Comparison of ENCODE assay signal across 2 cellular contexts in the genomic region with DNA sequence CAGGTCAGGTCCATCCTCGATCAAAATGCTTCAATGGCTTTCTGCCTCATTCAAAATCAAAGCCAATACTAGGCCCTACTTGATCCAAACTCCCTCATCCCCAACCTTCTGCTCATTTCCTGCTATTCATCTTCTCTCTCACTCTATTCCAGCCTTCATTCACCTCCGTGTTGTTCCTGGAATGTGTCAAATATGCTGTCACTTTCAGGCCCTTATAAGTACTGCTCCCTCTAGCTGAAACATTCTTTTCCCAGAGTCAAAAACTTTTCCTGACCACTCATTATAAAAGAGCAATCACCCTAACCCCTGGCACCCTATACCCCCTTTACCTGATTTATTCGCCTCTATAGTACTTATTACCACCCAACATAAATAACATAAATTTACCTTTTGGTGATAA.
A peak's percentile ranks its signal among the peaks of the same experiment; 100 is the strongest.
TF ChIP-seq lines count a peak whose summit lies in the region.

No MANE protein-coding gene starts in this region.

TF ChIP-seq in GM23338, 12 proteins besides CTCF, POLR2A, EP300 and RAD21 (continues in another document):
- no peak for TF ChIP-seq STAT1 (IDR thresholded peaks at IDR 0.05; ENCODE audit: unreplicated experiment)
- no peak for TF ChIP-seq ZNF114 (CRISPR knock-in tag; IDR thresholded peaks at IDR 0.05)
- no peak for TF ChIP-seq NANOG (IDR thresholded peaks at IDR 0.05; ENCODE audit: borderline replicate concordance)
- TF ChIP-seq EZH2 (IDR thresholded peaks at IDR 0.05; ENCODE audit: low read depth, unreplicated experiment): no peak
- TF ChIP-seq, protein P1, sequence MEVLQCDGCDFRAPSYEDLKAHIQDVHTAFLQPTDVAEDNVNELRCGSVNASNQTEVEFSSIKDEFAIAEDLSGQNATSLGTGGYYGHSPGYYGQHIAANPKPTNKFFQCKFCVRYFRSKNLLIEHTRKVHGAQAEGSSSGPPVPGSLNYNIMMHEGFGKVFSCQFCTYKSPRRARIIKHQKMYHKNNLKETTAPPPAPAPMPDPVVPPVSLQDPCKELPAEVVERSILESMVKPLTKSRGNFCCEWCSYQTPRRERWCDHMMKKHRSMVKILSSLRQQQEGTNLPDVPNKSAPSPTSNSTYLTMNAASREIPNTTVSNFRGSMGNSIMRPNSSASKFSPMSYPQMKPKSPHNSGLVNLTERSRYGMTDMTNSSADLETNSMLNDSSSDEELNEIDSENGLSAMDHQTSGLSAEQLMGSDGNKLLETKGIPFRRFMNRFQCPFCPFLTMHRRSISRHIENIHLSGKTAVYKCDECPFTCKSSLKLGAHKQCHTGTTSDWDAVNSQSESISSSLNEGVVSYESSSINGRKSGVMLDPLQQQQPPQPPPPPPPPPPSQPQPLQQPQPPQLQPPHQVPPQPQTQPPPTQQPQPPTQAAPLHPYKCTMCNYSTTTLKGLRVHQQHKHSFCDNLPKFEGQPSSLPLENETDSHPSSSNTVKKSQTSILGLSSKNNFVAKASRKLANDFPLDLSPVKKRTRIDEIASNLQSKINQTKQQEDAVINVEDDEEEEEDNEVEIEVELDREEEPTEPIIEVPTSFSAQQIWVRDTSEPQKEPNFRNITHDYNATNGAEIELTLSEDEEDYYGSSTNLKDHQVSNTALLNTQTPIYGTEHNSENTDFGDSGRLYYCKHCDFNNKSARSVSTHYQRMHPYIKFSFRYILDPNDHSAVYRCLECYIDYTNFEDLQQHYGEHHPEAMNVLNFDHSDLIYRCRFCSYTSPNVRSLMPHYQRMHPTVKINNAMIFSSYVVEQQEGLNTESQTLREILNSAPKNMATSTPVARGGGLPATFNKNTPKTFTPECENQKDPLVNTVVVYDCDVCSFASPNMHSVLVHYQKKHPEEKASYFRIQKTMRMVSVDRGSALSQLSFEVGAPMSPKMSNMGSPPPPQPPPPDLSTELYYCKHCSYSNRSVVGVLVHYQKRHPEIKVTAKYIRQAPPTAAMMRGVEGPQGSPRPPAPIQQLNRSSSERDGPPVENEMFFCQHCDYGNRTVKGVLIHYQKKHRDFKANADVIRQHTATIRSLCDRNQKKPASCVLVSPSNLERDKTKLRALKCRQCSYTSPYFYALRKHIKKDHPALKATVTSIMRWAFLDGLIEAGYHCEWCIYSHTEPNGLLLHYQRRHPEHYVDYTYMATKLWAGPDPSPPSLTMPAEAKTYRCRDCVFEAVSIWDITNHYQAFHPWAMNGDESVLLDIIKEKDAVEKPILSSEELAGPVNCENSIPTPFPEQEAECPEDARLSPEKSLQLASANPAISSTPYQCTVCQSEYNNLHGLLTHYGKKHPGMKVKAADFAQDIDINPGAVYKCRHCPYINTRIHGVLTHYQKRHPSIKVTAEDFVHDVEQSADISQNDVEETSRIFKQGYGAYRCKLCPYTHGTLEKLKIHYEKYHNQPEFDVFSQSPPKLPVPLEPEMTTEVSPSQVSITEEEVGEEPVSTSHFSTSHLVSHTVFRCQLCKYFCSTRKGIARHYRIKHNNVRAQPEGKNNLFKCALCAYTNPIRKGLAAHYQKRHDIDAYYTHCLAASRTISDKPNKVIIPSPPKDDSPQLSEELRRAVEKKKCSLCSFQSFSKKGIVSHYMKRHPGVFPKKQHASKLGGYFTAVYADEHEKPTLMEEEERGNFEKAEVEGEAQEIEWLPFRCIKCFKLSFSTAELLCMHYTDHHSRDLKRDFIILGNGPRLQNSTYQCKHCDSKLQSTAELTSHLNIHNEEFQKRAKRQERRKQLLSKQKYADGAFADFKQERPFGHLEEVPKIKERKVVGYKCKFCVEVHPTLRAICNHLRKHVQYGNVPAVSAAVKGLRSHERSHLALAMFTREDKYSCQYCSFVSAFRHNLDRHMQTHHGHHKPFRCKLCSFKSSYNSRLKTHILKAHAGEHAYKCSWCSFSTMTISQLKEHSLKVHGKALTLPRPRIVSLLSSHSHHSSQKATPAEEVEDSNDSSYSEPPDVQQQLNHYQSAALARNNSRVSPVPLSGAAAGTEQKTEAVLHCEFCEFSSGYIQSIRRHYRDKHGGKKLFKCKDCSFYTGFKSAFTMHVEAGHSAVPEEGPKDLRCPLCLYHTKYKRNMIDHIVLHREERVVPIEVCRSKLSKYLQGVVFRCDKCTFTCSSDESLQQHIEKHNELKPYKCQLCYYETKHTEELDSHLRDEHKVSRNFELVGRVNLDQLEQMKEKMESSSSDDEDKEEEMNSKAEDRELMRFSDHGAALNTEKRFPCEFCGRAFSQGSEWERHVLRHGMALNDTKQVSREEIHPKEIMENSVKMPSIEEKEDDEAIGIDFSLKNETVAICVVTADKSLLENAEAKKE (CRISPR knock-in tag; IDR thresholded peaks at IDR 0.05): no peak
- no peak for TF ChIP-seq JUNB (IDR thresholded peaks at IDR 0.05; ENCODE audit: unreplicated experiment)
- no peak for TF ChIP-seq REST (IDR thresholded peaks at IDR 0.05; ENCODE audit: unreplicated experiment)
- TF ChIP-seq, protein P2, sequence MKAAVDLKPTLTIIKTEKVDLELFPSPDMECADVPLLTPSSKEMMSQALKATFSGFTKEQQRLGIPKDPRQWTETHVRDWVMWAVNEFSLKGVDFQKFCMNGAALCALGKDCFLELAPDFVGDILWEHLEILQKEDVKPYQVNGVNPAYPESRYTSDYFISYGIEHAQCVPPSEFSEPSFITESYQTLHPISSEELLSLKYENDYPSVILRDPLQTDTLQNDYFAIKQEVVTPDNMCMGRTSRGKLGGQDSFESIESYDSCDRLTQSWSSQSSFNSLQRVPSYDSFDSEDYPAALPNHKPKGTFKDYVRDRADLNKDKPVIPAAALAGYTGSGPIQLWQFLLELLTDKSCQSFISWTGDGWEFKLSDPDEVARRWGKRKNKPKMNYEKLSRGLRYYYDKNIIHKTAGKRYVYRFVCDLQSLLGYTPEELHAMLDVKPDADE (IDR thresholded peaks at IDR 0.05): no peak
- no peak for TF ChIP-seq CREB1 (CRISPR knock-in tag; IDR thresholded peaks at IDR 0.05; ENCODE audit: low read depth)
- TF ChIP-seq ZNF331 (CRISPR knock-in tag; IDR thresholded peaks at IDR 0.05; ENCODE audit: low read depth): no peak

TF ChIP-seq in H1, 55 proteins besides CTCF, POLR2A, EP300 and RAD21:
- TF ChIP-seq, protein P3, sequence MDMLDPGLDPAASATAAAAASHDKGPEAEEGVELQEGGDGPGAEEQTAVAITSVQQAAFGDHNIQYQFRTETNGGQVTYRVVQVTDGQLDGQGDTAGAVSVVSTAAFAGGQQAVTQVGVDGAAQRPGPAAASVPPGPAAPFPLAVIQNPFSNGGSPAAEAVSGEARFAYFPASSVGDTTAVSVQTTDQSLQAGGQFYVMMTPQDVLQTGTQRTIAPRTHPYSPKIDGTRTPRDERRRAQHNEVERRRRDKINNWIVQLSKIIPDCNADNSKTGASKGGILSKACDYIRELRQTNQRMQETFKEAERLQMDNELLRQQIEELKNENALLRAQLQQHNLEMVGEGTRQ (IDR thresholded peaks at IDR 0.05; ENCODE audit: low read length): no peak
- TF ChIP-seq SP1 (IDR thresholded peaks at IDR 0.05; ENCODE audit: low read depth, low read length) (no peak), TEAD4 (IDR thresholded peaks at IDR 0.05; ENCODE audit: low read depth, low read length) (0 out of 2 replicates have a peak, but pooled peaks have one; percentile 31), ATF2 (IDR thresholded peaks at IDR 0.05; ENCODE audit: low read length) (no peak)
